In the genomic region with DNA sequence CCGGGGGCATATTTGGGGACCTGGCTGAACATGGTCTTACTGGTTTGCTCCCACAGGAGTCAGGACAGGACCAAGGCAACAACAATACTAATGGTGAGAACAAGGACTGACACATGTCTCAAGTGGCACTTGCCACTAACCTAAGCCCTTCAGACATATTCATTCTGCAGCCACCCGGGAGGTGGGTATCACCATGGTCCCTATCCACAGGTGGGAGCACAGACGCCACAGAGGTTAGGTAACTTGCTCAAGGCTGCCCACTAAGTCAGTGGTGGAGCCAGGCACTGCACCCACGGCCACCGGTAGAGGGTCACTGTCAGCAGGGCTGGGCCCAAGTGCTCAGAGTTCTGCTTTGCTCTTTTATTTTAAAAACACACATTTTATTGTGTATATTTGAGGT, we compare ENCODE assay signal across 8 cellular contexts. TPM values are rescaled to one million over a fixed set of nuclear protein-coding genes. Genes with fewer than 3 reads are reported as not detected.
A peak's percentile ranks its signal among the peaks of the same experiment; 100 is the strongest.
DNase-seq lines count a peak whose midpoint lies in the region; ATAC-seq and TF ChIP-seq lines count a peak whose summit lies in the region.

No MANE protein-coding gene starts in this region.

- no peak overlapping the region for H3K27ac ChIP-seq in GM23248

- H3K4me3 ChIP-seq in AG10803 (ENCODE audit: low read length) (no peak overlapping the region), GM23248 (no peak overlapping the region)

- WGBS in GM23248 (ENCODE audit: low coverage in 1 of 2, low lambda C conversion rate in 2 of 2, missing lambda C conversion rate in 2 of 2), 2 experiments, result 46 to 53% methylated on average over 5 of the region's 5 CpGs

- no peaks in the 10 kb centered on the region for H3F3A ChIP-seq in GM23248 (ENCODE audit: insufficient read depth)

- no peaks in the 10 kb centered on the region for H3K9me3 ChIP-seq in GM23248 (ENCODE audit: low read depth)

- no peaks in the 10 kb centered on the region for H4K20me1 ChIP-seq in GM23248 (ENCODE audit: insufficient read depth)

- in situ Hi-C loops in GM23248 (cut with MboI), result no loop called here
- in situ Hi-C loops in GM13976 (cut with MboI; ENCODE audit: low sequenced_read_pairs, unreplicated experiment), result no loop called here

- peak; percentile 31 for ATAC-seq in activated T-helper 17 cell treated with anti-CD3 and anti-CD28 coated beads, Interleukin-2, amount 50 U/mL, for 72 hours (replicated peaks)
- ATAC-seq in memory B cell (ENCODE audit: low read depth), result peak; percentile 57

- H3K9me3 Mint-ChIP-seq in activated T-helper 17 cell treated with anti-CD3 and anti-CD28 coated beads, Interleukin-2, amount 50 U/mL, for 72 hours, result no peaks in the 10 kb centered on the region
- H3K9me3 Mint-ChIP-seq in memory B cell, result no peaks in the 10 kb centered on the region

- no peak overlapping the region for H3K9ac ChIP-seq in GM23248

- H3K4me3 Mint-ChIP-seq in activated T-helper 17 cell treated with anti-CD3 and anti-CD28 coated beads, Interleukin-2, amount 50 U/mL, for 72 hours, result no peak overlapping the region
- no peak overlapping the region for H3K4me3 Mint-ChIP-seq in memory B cell

- H3K79me2 ChIP-seq in GM23248 (ENCODE audit: insufficient read depth), result no peaks in the 10 kb centered on the region

- H3K9me2 ChIP-seq in GM23248 (ENCODE audit: insufficient read depth), result no peaks in the 10 kb centered on the region

- TF ChIP-seq CTCF in AG10803 (conservative IDR thresholded peaks at IDR 0.05; ENCODE audit: low read length) (peak; percentile 38), GM13976 (IDR thresholded peaks at IDR 0.05; ENCODE audit: borderline replicate concordance, control extremely low read depth, extremely low read depth, insufficient read depth, missing control alignments) (no peak)

- H3K4me2 ChIP-seq in GM23248 (ENCODE audit: unreplicated experiment), result no peak overlapping the region

- no peaks in the 10 kb centered on the region; the same call in none of the 2 replicates for H3K27me3 ChIP-seq in GM23248 (replicated peaks; ENCODE audit: insufficient read depth)

- H3K27ac Mint-ChIP-seq in activated T-helper 17 cell treated with anti-CD3 and anti-CD28 coated beads, Interleukin-2, amount 50 U/mL, for 72 hours, result no peak overlapping the region
- H3K27ac Mint-ChIP-seq in memory B cell, result no peak overlapping the region

- no peak overlapping the region for H2AFZ ChIP-seq in GM23248

- H3K27me3 Mint-ChIP-seq in activated T-helper 17 cell treated with anti-CD3 and anti-CD28 coated beads, Interleukin-2, amount 50 U/mL, for 72 hours, result peaks cover 1% of the 10 kb centered on the region
- peaks cover 3% of the 10 kb centered on the region for H3K27me3 Mint-ChIP-seq in memory B cell

- H3K4me1 ChIP-seq in GM23248 (ENCODE audit: insufficient read depth), result no peaks in the 10 kb centered on the region

- H3K4me1 Mint-ChIP-seq in activated T-helper 17 cell treated with anti-CD3 and anti-CD28 coated beads, Interleukin-2, amount 50 U/mL, for 72 hours, result no peaks in the 10 kb centered on the region
- H3K4me1 Mint-ChIP-seq in memory B cell, result no peaks in the 10 kb centered on the region

- H3K36me3 ChIP-seq in GM23248 (ENCODE audit: low read depth), result no peaks in the 10 kb centered on the region

- no peaks in the 10 kb centered on the region for H3K36me3 Mint-ChIP-seq in activated T-helper 17 cell treated with anti-CD3 and anti-CD28 coated beads, Interleukin-2, amount 50 U/mL, for 72 hours (ENCODE audit: low read depth)
- H3K36me3 Mint-ChIP-seq in memory B cell, result no peaks in the 10 kb centered on the region

- DNase-seq in AG10803 (ENCODE audit: low read depth) (no peak), GM23248 (peak; percentile 32), memory B cell (ENCODE audit: low spot score in 2 of 2) (no peak), amygdala (lab: John Stamatoyannopoulos, UW) (no peak), DMS79 (lab: John Stamatoyannopoulos, UW) (no peak), activated gamma-delta T cell (lab: John Stamatoyannopoulos, UW) (no peak), GM13976 (ENCODE audit: low spot score) (no peak)

RNA-seq across cellular contexts. Expression of a gene that starts 29.8 kb away (rescaled TPM):
- 39.6 and 56.0 TPM in 2 replicates for total RNA-seq in GM23248 (2014; rRNA removed; shearing (Covaris generic))
- polyA plus RNA-seq in GM23248 (2016; fragmentation: Nextera tagmentation; extraction: Ambion mirVana), result 19.8 and 22.7 TPM in 2 replicates
- total RNA-seq in activated T-helper 17 cell treated with anti-CD3 and anti-CD28 coated beads, Interleukin-2, amount 50 U/mL, for 72 hours, result 10 to 100 TPM; 33.1 to 50.8 TPM
